Comparison of ENCODE assay signal across 16 cellular contexts in genomic region chr6:7960848-7961247, GRCh38. TPM values are rescaled to one million over a fixed set of nuclear protein-coding genes. Genes with fewer than 3 reads are reported as not detected.
A peak's percentile ranks its signal among the peaks of the same experiment; 100 is the strongest.
DNase-seq lines count a peak whose midpoint lies in the region; ATAC-seq, FAIRE-seq and TF ChIP-seq lines count a peak whose summit lies in the region.
"Had no signal": no experiment of that assay in that cellular context is flagged by ENCODE, and none has a peak within 500 bp of the region (broad histone marks: within the 10 kb centered on the region; RNA-seq: fewer than 3 reads in every experiment).

No MANE protein-coding gene starts in this region.

- peak; percentile 24 for ATAC-seq in GM21360 (IDR thresholded peaks at IDR 0.05; ENCODE audit: unreplicated experiment)
- peak; percentile 36 for ATAC-seq in HG03135 (IDR thresholded peaks at IDR 0.05; ENCODE audit: unreplicated experiment)
- no peak for ATAC-seq in GM21737 (IDR thresholded peaks at IDR 0.05; ENCODE audit: unreplicated experiment)
- ATAC-seq: heart right ventricle, left cardiac atrium had no signal

- H3K36me3 ChIP-seq in OCI-LY3 (replicated peaks; ENCODE audit: low read depth, low read length) (peaks cover 9% of the 10 kb centered on the region), neuronal stem cell (replicated peaks in 1 of 2; ENCODE audit: control insufficient read depth in 2 of 2, insufficient read depth in 2 of 2, low read length in 2 of 2) (no peaks in the 10 kb centered on the region)
- H3K36me3 ChIP-seq: heart right ventricle had no signal

- peak; percentile 92 for FAIRE-seq in GM18507 (lab: Jason Lieb, UNC)

- H3K4me1 ChIP-seq in OCI-LY3 (ENCODE audit: low read length) (peaks cover 31% of the 10 kb centered on the region), neuronal stem cell (ENCODE audit: control insufficient read depth in 2 of 2, insufficient read depth in 1 of 2, low read depth in 1 of 2, low read length in 2 of 2) (no peaks in the 10 kb centered on the region)

- H2AFZ ChIP-seq in OCI-LY3 (ENCODE audit: low read depth, low read length) (no peak overlapping the region), neuronal stem cell (ENCODE audit: low read length) (no peak overlapping the region)

- H3K4me2 ChIP-seq in OCI-LY3 (ENCODE audit: low read length): 0 out of 2 replicates have a peak overlapping the region, but pooled peaks have one; percentile 20
- no peak overlapping the region for H3K4me2 ChIP-seq in neuronal stem cell (ENCODE audit: insufficient read depth, low read length, poor library complexity, severe bottlenecking)

- H3K4ac ChIP-seq in neuronal stem cell (ENCODE audit: low read length): no peak overlapping the region

- H2BK5ac ChIP-seq in neuronal stem cell (ENCODE audit: low read length): no peak overlapping the region

- WGBS in neuronal stem cell (ENCODE audit: extremely low coverage in 2 of 2, insufficient read length in 2 of 2, insufficient replicate concordance in 1 of 2), 2 donors: no CpG with 5 or more reads among the region's 5 CpGs

- DNase-seq in GM18507 (ENCODE audit: extremely low spot score, insufficient read length, low read depth) (peak; percentile 35), neuronal stem cell (ENCODE audit: low spot score) (no peak), activated gamma-delta T cell (lab: John Stamatoyannopoulos, UW) (no peak), COR-L47 (lab: John Stamatoyannopoulos, UW) (no peak)
- DNase-seq: central memory CD4-positive, alpha-beta T cell; HCEC 1CT; heart right ventricle; left cardiac atrium; naive B cell; NCI-H524 treated with DMSO at 0.1 percent for 48 hours; stimulated activated naive CD4-positive, alpha-beta T cell had no signal

- no peak overlapping the region for H2BK15ac ChIP-seq in neuronal stem cell (ENCODE audit: low read length)

- no peaks in the 10 kb centered on the region for H3K79me2 ChIP-seq in OCI-LY3 (ENCODE audit: low read length)

- H4K8ac ChIP-seq in neuronal stem cell (ENCODE audit: low read depth, low read length): no peak overlapping the region

- no peak overlapping the region for H2BK12ac ChIP-seq in neuronal stem cell (ENCODE audit: low read length)

- H3K18ac ChIP-seq in neuronal stem cell (ENCODE audit: low read length): no peak overlapping the region

- H3K27me3 ChIP-seq in OCI-LY3 (ENCODE audit: low read depth, low read length): no peaks in the 10 kb centered on the region
- peaks cover 0 to 41% (median 0%) of the 10 kb centered on the region in 3 experiments for H3K27me3 ChIP-seq in neuronal stem cell (ENCODE audit: control insufficient read depth in 3 of 3, insufficient read depth in 3 of 3, low read depth in 1 of 3, low read length in 3 of 3)
- H3K27me3 ChIP-seq: heart right ventricle had no signal

- H3K9me3 ChIP-seq in OCI-LY3 (ENCODE audit: insufficient read depth, low read length) (0 out of 2 replicates have a peak, but pooled peaks cover 4% of the 10 kb centered on the region), neuronal stem cell (replicated peaks in 1 of 2; ENCODE audit: control insufficient read depth in 2 of 2, insufficient read depth in 1 of 2, low read depth in 1 of 2, low read length in 2 of 2) (no peaks in the 10 kb centered on the region)
- H3K9me3 ChIP-seq: heart right ventricle had no signal

- no peak overlapping the region for H3K23ac ChIP-seq in neuronal stem cell (ENCODE audit: low read depth, low read length, poor library complexity)

- no peak overlapping the region for H2AK5ac ChIP-seq in neuronal stem cell (ENCODE audit: low read depth, low read length)

- no peak overlapping the region for H4K91ac ChIP-seq in neuronal stem cell (ENCODE audit: low read depth, low read length, poor library complexity)

- H4K20me1 ChIP-seq in OCI-LY3 (ENCODE audit: insufficient read depth, low read length): no peaks in the 10 kb centered on the region

- no peak overlapping the region for H2BK120ac ChIP-seq in neuronal stem cell (ENCODE audit: low read depth, low read length)

- H3K9ac ChIP-seq in OCI-LY3 (ENCODE audit: low read length): no peak overlapping the region
- H3K9ac ChIP-seq in neuronal stem cell (ENCODE audit: low read depth, low read length, poor library complexity): no peak overlapping the region

- H3K27ac ChIP-seq in OCI-LY3 (ENCODE audit: low read length) (no peak overlapping the region), neuronal stem cell (replicated peaks; ENCODE audit: low read length) (no peak overlapping the region)
- H3K27ac ChIP-seq: epithelial cell of prostate had no signal

- no peak overlapping the region for H3K14ac ChIP-seq in neuronal stem cell (ENCODE audit: low read length)

- no peaks in the 10 kb centered on the region for H3K79me1 ChIP-seq in neuronal stem cell (ENCODE audit: low read depth, low read length)

- no peak for TF ChIP-seq CTCF in OCI-LY3 (IDR thresholded peaks at IDR 0.05; ENCODE audit: low read depth, low read length)

- H3K4me3 ChIP-seq in OCI-LY3 (ENCODE audit: low read length): no peak overlapping the region
- H3K4me3 ChIP-seq in neuronal stem cell (ENCODE audit: low read length in 2 of 2): no peak overlapping the region
- H3K4me3 ChIP-seq: heart right ventricle had no signal

RNA-seq across cellular contexts. Expression of gene TXNDC5, which starts 50.3 kb away (rescaled TPM):
- 94.0 TPM for polyA plus RNA-seq in neuronal stem cell (2013, experiment 1 of 2)
- 94.9 TPM for polyA plus RNA-seq in neuronal stem cell (2013, experiment 2 of 2)
